In genomic region chr11:128727811-128728431, GRCh38 we compare ENCODE assay signal across 13 cellular contexts. TPM values are rescaled to one million over a fixed set of nuclear protein-coding genes. Genes with fewer than 3 reads are reported as not detected.
DNase-seq lines count a peak whose midpoint lies in the region; ATAC-seq and TF ChIP-seq lines count a peak whose summit lies in the region.
"Had no signal": no experiment of that assay in that cellular context is flagged by ENCODE, and none has a peak within 500 bp of the region (broad histone marks: within the 10 kb centered on the region; RNA-seq: fewer than 3 reads in every experiment).

No MANE protein-coding gene starts in this region.

- H3K9ac ChIP-seq in BLaER1 treated with 17β-estradiol and CSF1 and Interleukin-3, amounts not matched to agents 10 nM and 100 nM = peak overlapping the region; percentile 46 to 92 (median 86)
- H3K9ac ChIP-seq: SK-N-SH had no signal

- H3K27ac ChIP-seq in BLaER1 treated with 17β-estradiol and CSF1 and Interleukin-3, amounts not matched to agents 10 nM and 100 nM = peak overlapping the region; percentile 88 to 98 (median 94)
- H3K27ac ChIP-seq in HL-60 (replicated peaks) (peak overlapping the region; percentile 83), PC-9 (no peak overlapping the region)
- H3K27ac ChIP-seq: psoas muscle had no signal

- peaks cover 25 to 78% (median 65%) of the 10 kb centered on the region in 11 experiments for H3K36me3 ChIP-seq in BLaER1 treated with 17β-estradiol and CSF1 and Interleukin-3, amounts not matched to agents 10 nM and 100 nM
- H3K36me3 ChIP-seq in PC-9 (ENCODE audit: low read depth) = no peaks in the 10 kb centered on the region

- peaks cover 14% of the 10 kb centered on the region for H3K36me3 Mint-ChIP-seq in activated naive CD8-positive, alpha-beta T cell treated with anti-CD3 and anti-CD28 coated beads, Interleukin-2, amount 10 ng/mL, durations not matched to agents 7 days and 5 days
- peaks cover 10 to 20% of the 10 kb centered on the region in 2 donors for H3K36me3 Mint-ChIP-seq in naive B cell

- peaks cover 38 to 96% (median 84%) of the 10 kb centered on the region in 11 experiments; a peak in 21 of 22 replicates for H4K20me1 ChIP-seq in BLaER1 treated with 17β-estradiol and CSF1 and Interleukin-3, amounts not matched to agents 10 nM and 100 nM
- H4K20me1 ChIP-seq in PC-9 (ENCODE audit: insufficient read depth) = no peaks in the 10 kb centered on the region

- H3K9me2 ChIP-seq in PC-9 (ENCODE audit: insufficient read depth) = no peaks in the 10 kb centered on the region
- H3K9me2 ChIP-seq: SK-N-SH had no signal

- no TSS peak for BruUV-seq in PC-9 (replicated peaks; lab: Mats Ljungman, UMichigan)

- peak in 1 of 2 experiments; percentile 29 for DNase-seq in HL-60 (ENCODE audit: low read depth in 1 of 2, low spot score in 1 of 2)
- DNase-seq in activated naive CD8-positive, alpha-beta T cell treated with anti-CD3 and anti-CD28 coated beads, Interleukin-2, amount 10 ng/mL, durations not matched to agents 7 days and 5 days = no peak
- no peak for DNase-seq in naive B cell
- no peak for DNase-seq in PC-9
- DNase-seq in dermis blood vessel endothelial cell = no peak
- DNase-seq in OCI-M2 (lab: John Stamatoyannopoulos, UW; ENCODE audit: unreplicated experiment) = no peak
- DNase-seq: activated naive CD4-positive, alpha-beta T cell treated with Interleukin-2 at 50 U/mL for 16 hours; NCI-H82; psoas muscle; SK-N-SH; stimulated activated CD4-positive, alpha-beta T cell treated with anti-CD3 and anti-CD28 coated beads, Interleukin-2, amount 100 ng/mL, for 24 hours had no signal

- POLR2A ChIA-PET in activated naive CD8-positive, alpha-beta T cell treated with anti-CD3 and anti-CD28 coated beads, Interleukin-2, amount 10 ng/mL, durations not matched to agents 7 days and 5 days (lab: Charles Lee) = interaction anchor here (1.2 to 2.9 kb wide), 4 partner anchors 8 to 34 kb away, joined by 5 to 24 read pairs (median 15); partner anchors contain the start of gene FLI1
- POLR2A ChIA-PET in PC-9 (lab: Charles Lee; ENCODE audit: unreplicated experiment) = no interaction called here

- H2AFZ ChIP-seq in PC-9 = no peak overlapping the region

- peaks cover 91% of the 10 kb centered on the region for H3K4me1 Mint-ChIP-seq in activated naive CD8-positive, alpha-beta T cell treated with anti-CD3 and anti-CD28 coated beads, Interleukin-2, amount 10 ng/mL, durations not matched to agents 7 days and 5 days
- peaks cover 89 to 99% (median 97%) of the 10 kb centered on the region in 3 donors for H3K4me1 Mint-ChIP-seq in naive B cell

- no peaks in the 10 kb centered on the region for H3F3A ChIP-seq in PC-9 (ENCODE audit: insufficient read depth, low read depth)

- no peaks in the 10 kb centered on the region for H3K27me3 Mint-ChIP-seq in activated naive CD8-positive, alpha-beta T cell treated with anti-CD3 and anti-CD28 coated beads, Interleukin-2, amount 10 ng/mL, durations not matched to agents 7 days and 5 days
- H3K27me3 Mint-ChIP-seq in naive B cell = no peaks in the 10 kb centered on the region

- intact Hi-C loops in PC-9 (cut with micrococcal nuclease; ENCODE audit: unreplicated experiment) = no loop called here

- no peak for TF ChIP-seq CTCF in HL-60 (IDR thresholded peaks at IDR 0.05; ENCODE audit: insufficient read depth, low read length)
- no peak for TF ChIP-seq CTCF in PC-9 (conservative IDR thresholded peaks at IDR 0.05)

- H3K27me3 ChIP-seq in BLaER1 treated with 17β-estradiol and CSF1 and Interleukin-3, amounts not matched to agents 10 nM and 100 nM = no peaks in the 10 kb centered on the region
- H3K27me3 ChIP-seq in HL-60 (ENCODE audit: insufficient read depth, poor library complexity, severe bottlenecking) (no peaks in the 10 kb centered on the region), PC-9 (ENCODE audit: insufficient read depth, low read depth) (peaks cover 3% of the 10 kb centered on the region)

- no peaks in the 10 kb centered on the region for H3K9me3 ChIP-seq in BLaER1 treated with 17β-estradiol and CSF1 and Interleukin-3, amounts not matched to agents 10 nM and 100 nM (replicated peaks in 1 of 11)
- H3K9me3 ChIP-seq in PC-9 (ENCODE audit: insufficient read depth, low read depth) = no peaks in the 10 kb centered on the region
- H3K9me3 ChIP-seq: psoas muscle, SK-N-SH had no signal

- no peak for ATAC-seq in activated naive CD8-positive, alpha-beta T cell treated with anti-CD3 and anti-CD28 coated beads, Interleukin-2, amount 10 ng/mL, durations not matched to agents 7 days and 5 days (ENCODE audit: low read depth)
- ATAC-seq in naive B cell (ENCODE audit: low read depth in 2 of 2) (no peak), HG03571 (IDR thresholded peaks at IDR 0.05; ENCODE audit: unreplicated experiment) (no peak)
- ATAC-seq: psoas muscle had no signal

- H3K4me2 ChIP-seq in BLaER1 treated with 17β-estradiol and CSF1 and Interleukin-3, amounts not matched to agents 10 nM and 100 nM = peak overlapping the region; percentile 89 to 100 (median 98)
- H3K4me2 ChIP-seq in PC-9 = no peak overlapping the region
- H3K4me2 ChIP-seq: SK-N-SH had no signal

- no peaks in the 10 kb centered on the region for H3K9me3 Mint-ChIP-seq in activated naive CD8-positive, alpha-beta T cell treated with anti-CD3 and anti-CD28 coated beads, Interleukin-2, amount 10 ng/mL, durations not matched to agents 7 days and 5 days
- H3K9me3 Mint-ChIP-seq in naive B cell = peaks cover 0 to 4% (median 0%) of the 10 kb centered on the region in 7 donors

- H3K4me3 ChIP-seq in BLaER1 treated with 17β-estradiol and CSF1 and Interleukin-3, amounts not matched to agents 10 nM and 100 nM = peak overlapping the region in 8 of 10 experiments; percentile 0 to 44 (median 8); a peak in 8 of 20 replicates
- H3K4me3 ChIP-seq in HL-60 (replicated peaks; ENCODE audit: insufficient read depth, low read length) (no peak overlapping the region), PC-9 (no peak overlapping the region)
- H3K4me3 ChIP-seq: psoas muscle had no signal

- peak overlapping the region; percentile 64 for H3K4me3 Mint-ChIP-seq in activated naive CD8-positive, alpha-beta T cell treated with anti-CD3 and anti-CD28 coated beads, Interleukin-2, amount 10 ng/mL, durations not matched to agents 7 days and 5 days
- H3K4me3 Mint-ChIP-seq in naive B cell = peak overlapping the region; percentile 31 to 93 (median 76)

- H3K4me1 ChIP-seq in BLaER1 treated with 17β-estradiol and CSF1 and Interleukin-3, amounts not matched to agents 10 nM and 100 nM = peaks cover 95 to 100% (median 99%) of the 10 kb centered on the region in 10 experiments
- H3K4me1 ChIP-seq in PC-9 (replicated peaks; ENCODE audit: insufficient read depth) = no peaks in the 10 kb centered on the region

- no peaks in the 10 kb centered on the region for H3K79me2 ChIP-seq in PC-9 (ENCODE audit: low read depth)

- CTCF ChIA-PET in PC-9 (lab: Charles Lee) = no interaction called here

- peak overlapping the region; percentile 96 for H3K27ac Mint-ChIP-seq in activated naive CD8-positive, alpha-beta T cell treated with anti-CD3 and anti-CD28 coated beads, Interleukin-2, amount 10 ng/mL, durations not matched to agents 7 days and 5 days
- H3K27ac Mint-ChIP-seq in naive B cell = peak overlapping the region; percentile 14 to 97 (median 60)

RNA-seq across cellular contexts. Expression of gene FLI1, which starts 34.0 kb away (rescaled TPM):
- total RNA-seq in activated naive CD8-positive, alpha-beta T cell treated with anti-CD3 and anti-CD28 coated beads, Interleukin-2, amount 10 ng/mL, durations not matched to agents 7 days and 5 days = 10 to 100 TPM; 83.4 to 86.5 TPM
- 100 to 1,000 TPM in 2 of 6 donors, 10 to 100 TPM in 4; 65.3 to 109 (median 88.3) TPM for polyA plus RNA-seq in naive B cell (ENCODE audit: low read depth in 6 of 6)
- total RNA-seq in PC-9 (2021) (2.8 and 3.6 TPM in 2 replicates), dermis blood vessel endothelial cell (210 and 251 TPM in 2 replicates)

Comparison
In these comparisons a context has a peak if more than half of its experiments do, and no peak if none do; other contexts are left out.
1. H3K4me3 ChIP-seq: peak in BLaER1 treated with 17β-estradiol and CSF1 and Interleukin-3, amounts not matched to agents 10 nM and 100 nM (8 of 10); none in HL-60 (single experiment) and PC-9 (single experiment).
2. RNA of gene FLI1, which starts 34.0 kb away (total RNA-seq): 210 to 251 TPM in dermis blood vessel endothelial cell and 83.4 to 86.5 TPM in activated naive CD8-positive, alpha-beta T cell treated with anti-CD3 and anti-CD28 coated beads, Interleukin-2, amount 10 ng/mL, durations not matched to agents 7 days and 5 days; 2.8 to 3.6 TPM in PC-9; every median in the first group is over 10 times any median in the second.